ENCODE assay signal across 8 cellular contexts in genomic region chr11:73375830-73376167, GRCh38. TPM values are rescaled to one million over a fixed set of nuclear protein-coding genes. Genes with fewer than 3 reads are reported as not detected.
DNase-seq lines count a peak whose midpoint lies in the region; ATAC-seq and TF ChIP-seq lines count a peak whose summit lies in the region.

No MANE protein-coding gene starts in this region.

- H3K4me3 Mint-ChIP-seq in CD4-positive, alpha-beta memory T cell = peak overlapping the region; percentile 69 to 94 (median 85)

- no peak for DNase-seq in CD4-positive, alpha-beta memory T cell
- DNase-seq in osteoblast (ENCODE audit: insufficient read length, low spot score, missing footprints) = no peak
- DNase-seq in posterior cingulate gyrus = no peak

- no peaks in the 10 kb centered on the region for H3K27me3 Mint-ChIP-seq in CD4-positive, alpha-beta memory T cell

- no peak for ATAC-seq in HG02970 (IDR thresholded peaks at IDR 0.05; ENCODE audit: low FRiP score, unreplicated experiment)
- ATAC-seq in GM21367 (IDR thresholded peaks at IDR 0.05; ENCODE audit: unreplicated experiment) = no peak
- no peak for ATAC-seq in GM18505 (IDR thresholded peaks at IDR 0.05; ENCODE audit: unreplicated experiment)

- POLR2A ChIA-PET in CD4-positive, alpha-beta memory T cell (lab: Charles Lee; ENCODE audit: partially characterized antibody) = interaction anchor here (0.7 to 3.9 kb wide), 3 partner anchors 10 to 18 kb away, joined by 4 to 31 read pairs (median 7); no protein-coding TSS in a partner anchor

- H3F3A ChIP-seq in OCI-LY1 (ENCODE audit: insufficient read depth, low read length) = no peaks in the 10 kb centered on the region

- H3K27me3 ChIP-seq in CD4-positive, alpha-beta memory T cell (ENCODE audit: insufficient read depth, low read length) = no peaks in the 10 kb centered on the region
- H3K27me3 ChIP-seq in OCI-LY1 (ENCODE audit: insufficient read depth, low read length) (no peaks in the 10 kb centered on the region), ectodermal cell (ENCODE audit: control insufficient read depth, insufficient read depth, low read length, poor library complexity, severe bottlenecking) (peaks cover 6% of the 10 kb centered on the region), osteoblast (ENCODE audit: insufficient read depth, low read length) (no peaks in the 10 kb centered on the region)

- no peaks in the 10 kb centered on the region for H3K9me3 Mint-ChIP-seq in CD4-positive, alpha-beta memory T cell

- CTCF ChIA-PET in CD4-positive, alpha-beta memory T cell (lab: Charles Lee; ENCODE audit: partially characterized antibody) = interaction anchor here (1.0 to 2.4 kb wide), 2 partner anchors 9 to 10 kb away, joined by 3 to 10 read pairs; no protein-coding TSS in a partner anchor

- peak overlapping the region; percentile 41; the same call in 1 of the 2 replicates for H3K9ac ChIP-seq in OCI-LY1 (ENCODE audit: low read length)

- H4K20me1 ChIP-seq in OCI-LY1 (ENCODE audit: insufficient read depth, low read length) (no peaks in the 10 kb centered on the region), osteoblast (ENCODE audit: insufficient read depth, low read length) (peaks cover 22% of the 10 kb centered on the region)

- TF ChIP-seq POLR2A in GM18505 (IDR thresholded peaks at IDR 0.05; ENCODE audit: borderline replicate concordance, extremely low read depth, insufficient read depth, insufficient read length) = no peak

- H3K27ac Mint-ChIP-seq in CD4-positive, alpha-beta memory T cell = peak overlapping the region; percentile 88 to 94 (median 93)

- H2AFZ ChIP-seq in OCI-LY1 (ENCODE audit: low read length) = no peak overlapping the region
- peak overlapping the region; percentile 69 for H2AFZ ChIP-seq in osteoblast (ENCODE audit: low read length)

- H3K9me2 ChIP-seq in OCI-LY1 (ENCODE audit: low read depth, low read length) = no peaks in the 10 kb centered on the region

- WGBS in ectodermal cell, 2 experiments = 68 to 71% methylated on average over 7 of the region's 7 CpGs

- intact Hi-C loops in CD4-positive, alpha-beta memory T cell (cut with micrococcal nuclease) = loop anchor here (1.0 to 2.0 kb wide), 5 partner anchors 9 to 223 kb away; partner anchors contain the start of gene FAM168A
- intact Hi-C loops in posterior cingulate gyrus (cut with DNase I) = no loop called here

- H3K36me3 Mint-ChIP-seq in CD4-positive, alpha-beta memory T cell = peaks cover 0 to 7% of the 10 kb centered on the region in 2 donors

- peak overlapping the region; percentile 39; the same call in 1 of the 2 replicates for H3K4me2 ChIP-seq in OCI-LY1 (ENCODE audit: low read length)
- peak overlapping the region; percentile 67 for H3K4me2 ChIP-seq in osteoblast (ENCODE audit: insufficient read depth, low read length)

- H3K79me2 ChIP-seq in OCI-LY1 (ENCODE audit: insufficient read depth, low read length) = peaks cover 13% of the 10 kb centered on the region; the same call in 1 of the 2 replicates
- H3K79me2 ChIP-seq in osteoblast (ENCODE audit: insufficient read depth, low read length) = peaks cover 44% of the 10 kb centered on the region

- H3K9me3 ChIP-seq in CD4-positive, alpha-beta memory T cell (ENCODE audit: control insufficient read depth in 1 of 2, low read length in 2 of 2) = no peaks in the 10 kb centered on the region
- H3K9me3 ChIP-seq in OCI-LY1 (ENCODE audit: low read length) (no peaks in the 10 kb centered on the region), ectodermal cell (ENCODE audit: control insufficient read depth, low read length) (no peaks in the 10 kb centered on the region), osteoblast (ENCODE audit: low read depth, low read length) (no peaks in the 10 kb centered on the region)

- TF ChIP-seq CTCF in OCI-LY1 (IDR thresholded peaks at IDR 0.05; ENCODE audit: low read length) = no peak
- TF ChIP-seq CTCF in osteoblast (IDR thresholded peaks at IDR 0.05; ENCODE audit: extremely low read depth, low read depth, low read length) = no peak

- H3K4me1 ChIP-seq in CD4-positive, alpha-beta memory T cell (ENCODE audit: insufficient read depth, low read length) = peaks cover 46% of the 10 kb centered on the region
- H3K4me1 ChIP-seq in OCI-LY1 (ENCODE audit: insufficient read depth, low read length, severe bottlenecking) (peaks cover 43% of the 10 kb centered on the region), ectodermal cell (ENCODE audit: control insufficient read depth, insufficient read depth, low read length) (peaks cover 8% of the 10 kb centered on the region), osteoblast (ENCODE audit: insufficient read depth, low read length) (peaks cover 30% of the 10 kb centered on the region)

- H3K36me3 ChIP-seq in CD4-positive, alpha-beta memory T cell (ENCODE audit: insufficient read depth, low read length) = no peaks in the 10 kb centered on the region
- H3K36me3 ChIP-seq in OCI-LY1 (ENCODE audit: insufficient read depth, low read length) (peaks cover 3% of the 10 kb centered on the region; the same call in 1 of the 2 replicates), ectodermal cell (ENCODE audit: control insufficient read depth, insufficient read depth, low read length) (no peaks in the 10 kb centered on the region), osteoblast (ENCODE audit: insufficient read depth, low read length) (no peaks in the 10 kb centered on the region)

- H3K4me3 ChIP-seq in CD4-positive, alpha-beta memory T cell (ENCODE audit: low read length in 2 of 2) = peak overlapping the region in 1 of 2 donors; percentile 86
- peak overlapping the region; percentile 95 for H3K4me3 ChIP-seq in OCI-LY1 (ENCODE audit: low read depth, low read length, poor library complexity, severe bottlenecking)
- H3K4me3 ChIP-seq in ectodermal cell (ENCODE audit: insufficient read depth, low read depth, low read length) = peak overlapping the region; percentile 70
- H3K4me3 ChIP-seq in osteoblast (ENCODE audit: insufficient read depth, low read length) = no peak overlapping the region

- H3K27ac ChIP-seq in CD4-positive, alpha-beta memory T cell (ENCODE audit: low read depth, low read length) = peak overlapping the region; percentile 89
- no peak overlapping the region for H3K27ac ChIP-seq in OCI-LY1 (ENCODE audit: low read depth, low read length, poor library complexity, severe bottlenecking)
- H3K27ac ChIP-seq in ectodermal cell (ENCODE audit: insufficient read depth, low read depth, low read length, poor library complexity, severe bottlenecking) = no peak overlapping the region
- peak overlapping the region; percentile 51 for H3K27ac ChIP-seq in osteoblast (ENCODE audit: low read depth, low read length)

- peaks cover 20 to 49% (median 33%) of the 10 kb centered on the region in 4 donors for H3K4me1 Mint-ChIP-seq in CD4-positive, alpha-beta memory T cell

RNA-seq across cellular contexts. Expression of gene RELT, which starts 0.4 kb away (rescaled TPM):
- 10 to 100 TPM; 12.1 to 12.9 TPM for total RNA-seq in CD4-positive, alpha-beta memory T cell
- polyA plus RNA-seq in CD4-positive, alpha-beta memory T cell = 1 to 10 TPM; 2.2 to 5.2 TPM
- polyA plus RNA-seq in ectodermal cell (2013, experiment 1 of 4) = 9.1 TPM
- polyA plus RNA-seq in ectodermal cell (2013, experiment 2 of 4) = 8.0 TPM
- polyA plus RNA-seq in ectodermal cell (2013, experiment 3 of 4) = 5.9 TPM
- 5.7 TPM for polyA plus RNA-seq in ectodermal cell (2013, experiment 4 of 4)
- total RNA-seq in osteoblast = 2.9 and 4.0 TPM in 2 replicates

Comparison
In these comparisons a context has a peak if more than half of its experiments do, and no peak if none do; other contexts are left out.
1. H3K27ac ChIP-seq: peak in CD4-positive, alpha-beta memory T cell (single experiment) and osteoblast (single experiment); none in OCI-LY1 (single experiment) and ectodermal cell (single experiment).